ENCODE assay signal across 9 cellular contexts in the genomic region with DNA sequence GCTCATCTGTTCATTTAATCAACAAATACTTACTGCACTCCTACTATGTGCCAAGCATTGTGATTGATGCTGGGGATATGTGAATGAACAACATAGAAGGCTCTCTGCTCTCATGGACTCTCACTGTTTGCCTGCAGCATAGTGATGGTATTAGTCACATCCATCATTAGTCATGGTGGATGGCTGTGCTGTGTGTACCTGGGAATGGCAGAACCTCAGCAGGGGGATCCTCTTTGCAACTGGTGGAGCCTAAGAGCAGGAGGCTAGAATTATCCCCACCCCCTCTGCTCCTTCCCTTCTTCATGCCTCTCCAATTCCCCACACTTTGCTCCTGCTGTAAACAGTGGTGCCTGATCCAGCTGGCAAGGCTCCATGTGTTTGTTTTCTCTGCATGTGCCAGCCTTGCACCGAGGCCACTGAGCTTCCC. TPM values are rescaled to one million over a fixed set of nuclear protein-coding genes. Genes with fewer than 3 reads are reported as not detected.
DNase-seq lines count a peak whose midpoint lies in the region; ATAC-seq, FAIRE-seq and TF ChIP-seq lines count a peak whose summit lies in the region.
"Had no signal": no experiment of that assay in that cellular context is flagged by ENCODE, and none has a peak within 500 bp of the region (broad histone marks: within the 10 kb centered on the region; RNA-seq: fewer than 3 reads in every experiment).

No MANE protein-coding gene starts in this region.

- H3K4me1 ChIP-seq in keratinocyte (ENCODE audit: control insufficient read depth, extremely low read depth, insufficient read depth, low read length): peaks cover 58% of the 10 kb centered on the region

- FAIRE-seq in keratinocyte (lab: Jason Lieb, UNC): peak; percentile 100
- FAIRE-seq: G401.6 had no signal

- H3K9me1 ChIP-seq in keratinocyte (ENCODE audit: control insufficient read depth, extremely low read depth, insufficient read depth, low read length): no peaks in the 10 kb centered on the region

- H3K27ac ChIP-seq in keratinocyte (ENCODE audit: control insufficient read depth, insufficient read depth, low read length): peak overlapping the region; percentile 90

- H3K9me3 ChIP-seq in keratinocyte (ENCODE audit: control insufficient read depth, low read depth, low read length): no peaks in the 10 kb centered on the region

- TF ChIP-seq RAD21 in Ishikawa (IDR thresholded peaks at IDR 0.05; ENCODE audit: low read depth): no peak

- no peaks in the 10 kb centered on the region for H4K20me1 ChIP-seq in keratinocyte (ENCODE audit: control insufficient read depth, extremely low read depth, insufficient read depth, low read length)

- no peaks in the 10 kb centered on the region for H3K79me2 ChIP-seq in keratinocyte (ENCODE audit: control insufficient read depth, insufficient read depth, low read length)

- peak overlapping the region; percentile 50 for H3K9ac ChIP-seq in keratinocyte (ENCODE audit: control insufficient read depth, extremely low read depth, insufficient read depth, low read length)

- no peak for TF ChIP-seq POLR2A in GM18505 (IDR thresholded peaks at IDR 0.05; ENCODE audit: borderline replicate concordance, extremely low read depth, insufficient read depth, insufficient read length)

- H3K4me2 ChIP-seq in keratinocyte (ENCODE audit: control insufficient read depth, extremely low read depth, insufficient read depth, low read depth, low read length): peak overlapping the region; percentile 60

- no peak overlapping the region for H2AFZ ChIP-seq in keratinocyte (ENCODE audit: control insufficient read depth, low read length)

- no peak for TF ChIP-seq CTCF in keratinocyte (optimal IDR thresholded peaks at IDR 0.05 in 1 of 3, IDR thresholded peaks at IDR 0.05 in 1 of 3, conservative IDR thresholded peaks at IDR 0.05 in 1 of 3; ENCODE audit: extremely low read depth in 1 of 3, insufficient read depth in 2 of 3, low read length in 3 of 3)

- no peaks in the 10 kb centered on the region for H3K36me3 ChIP-seq in keratinocyte (ENCODE audit: control insufficient read depth in 2 of 2, extremely low read depth in 1 of 2, insufficient read depth in 2 of 2, low read length in 2 of 2)

- dilution Hi-C loops in keratinocyte (cut with MboI; ENCODE audit: extremely low pct_ligation_motif_present, low sequenced_read_pairs): no loop called here

- no peak for ATAC-seq in HG02571 (IDR thresholded peaks at IDR 0.05; ENCODE audit: unreplicated experiment)
- ATAC-seq in GM18505 (IDR thresholded peaks at IDR 0.05; ENCODE audit: unreplicated experiment): no peak
- ATAC-seq in left colon: no peak
- no peak for ATAC-seq in GM18909 (IDR thresholded peaks at IDR 0.05; ENCODE audit: poor library complexity, unreplicated experiment)

- intact Hi-C loops in left colon (cut with DNase I, micrococcal nuclease): no loop called here

- H3K4me3 ChIP-seq in keratinocyte (ENCODE audit: control insufficient read depth in 2 of 3, extremely low read depth in 1 of 3, insufficient read depth in 2 of 3, low read depth in 1 of 3, low read length in 3 of 3): peak overlapping the region in 1 of 3 experiments; percentile 11

- no peaks in the 10 kb centered on the region for H3K27me3 ChIP-seq in keratinocyte (ENCODE audit: control insufficient read depth, extremely low read depth, insufficient read depth, low read length)

- DNase-seq in AG08395 (ENCODE audit: low spot score) (peak; percentile 78), T1000 (lab: John Stamatoyannopoulos, UW) (peak; percentile 41), keratinocyte (ENCODE audit: low read depth, low spot score) (peak; percentile 71), left colon (no peak)

- TF ChIP-seq EP300 in Ishikawa (IDR thresholded peaks at IDR 0.05; ENCODE audit: borderline replicate concordance): peak; percentile 59; the same call in 1 of the 2 replicates

TF ChIP-seq in Ishikawa, 13 proteins besides CTCF, POLR2A, EP300 and RAD21:
- peak; percentile 71; the same call in 1 of the 2 replicates for TF ChIP-seq TCF12 (IDR thresholded peaks at IDR 0.05; ENCODE audit: low read depth)
- peak; percentile 83 for TF ChIP-seq TEAD4 (IDR thresholded peaks at IDR 0.05)
- peak; percentile 87 for TF ChIP-seq NFIC (IDR thresholded peaks at IDR 0.05)
- TF ChIP-seq, protein P1, sequence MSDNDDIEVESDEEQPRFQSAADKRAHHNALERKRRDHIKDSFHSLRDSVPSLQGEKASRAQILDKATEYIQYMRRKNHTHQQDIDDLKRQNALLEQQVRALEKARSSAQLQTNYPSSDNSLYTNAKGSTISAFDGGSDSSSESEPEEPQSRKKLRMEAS (IDR thresholded peaks at IDR 0.05): peak; percentile 80
- peak; percentile 71; the same call in 1 of the 2 replicates for TF ChIP-seq YY1 (IDR thresholded peaks at IDR 0.05; ENCODE audit: low read depth)
- TF ChIP-seq ZBTB7A (IDR thresholded peaks at IDR 0.05; ENCODE audit: low read depth): no peak
- TF ChIP-seq EGR1 (IDR thresholded peaks at IDR 0.05): no peak

RNA-seq across cellular contexts. Expression of a gene that starts 20.5 kb away (rescaled TPM):
- 9.3 to 11.3 TPM (median 11.2 TPM) in 3 replicates for polyA plus RNA-seq in keratinocyte
- polyA plus RNA-seq in keratinocyte (2011; ENCODE audit: low read depth): 7.9 TPM
- polyA plus RNA-seq in keratinocyte (2011; cell fraction: cytosol; rRNA removed): 8.5 and 12.4 TPM in 2 replicates
- 17.8 and 22.0 TPM in 2 replicates for polyA plus RNA-seq in keratinocyte (2011; cell fraction: nucleus; rRNA removed)
- 5.5 and 8.0 TPM in 2 replicates for polyA plus RNA-seq in keratinocyte (2012; ENCODE audit: low replicate concordance)
- polyA minus RNA-seq in keratinocyte: 16.0 to 20.6 TPM (median 16.2 TPM) in 3 replicates
- 5.9 TPM for polyA minus RNA-seq in keratinocyte (2011; cell fraction: cytosol; rRNA and poly(A)+ RNA removed)
- polyA minus RNA-seq in keratinocyte (2011; cell fraction: nucleus; rRNA and poly(A)+ RNA removed): 16.7 and 20.6 TPM in 2 replicates
- 10 to 100 TPM in 1 of 2 donors, 1 to 10 TPM in 1; 4.2 to 10.6 TPM for total RNA-seq in left colon

Comparison
In these comparisons a context has a peak if more than half of its experiments do, and no peak if none do; other contexts are left out.
1. DNase-seq: peak in AG08395 (single experiment), T1000 (single experiment) and keratinocyte (single experiment); none in left colon (0 of 2).